ENCODE assay signal across 2 cellular contexts in genomic region chr10:61795147-61795546, GRCh38.
TF ChIP-seq lines count a peak whose summit lies in the region.

No MANE protein-coding gene starts in this region.

TF ChIP-seq in GM23338, 12 proteins besides CTCF, POLR2A, EP300 and RAD21 (continued from another document):
- TF ChIP-seq ZNF462 (CRISPR knock-in tag; IDR thresholded peaks at IDR 0.05) (no peak), CREB1 (CRISPR knock-in tag; IDR thresholded peaks at IDR 0.05; ENCODE audit: low read depth) (no peak), POLR2AphosphoS5 (IDR thresholded peaks at IDR 0.05; ENCODE audit: low read depth) (no peak), REST (IDR thresholded peaks at IDR 0.05; ENCODE audit: unreplicated experiment) (no peak), NANOG (IDR thresholded peaks at IDR 0.05; ENCODE audit: borderline replicate concordance) (no peak), JUNB (IDR thresholded peaks at IDR 0.05; ENCODE audit: unreplicated experiment) (no peak)

TF ChIP-seq in WTC11, 78 proteins besides CTCF, POLR2A, EP300 and RAD21 (continued from another document):
- TF ChIP-seq ZMAT4 (CRISPR knock-in tag; IDR thresholded peaks at IDR 0.05) (no peak), TEAD1 (CRISPR knock-in tag; IDR thresholded peaks at IDR 0.05) (no peak), CBFB (CRISPR knock-in tag; IDR thresholded peaks at IDR 0.05; ENCODE audit: low read depth) (no peak), ZSCAN18 (CRISPR knock-in tag; IDR thresholded peaks at IDR 0.05) (no peak), USF2 (CRISPR knock-in tag; IDR thresholded peaks at IDR 0.05) (no peak), EMX1 (CRISPR knock-in tag; IDR thresholded peaks at IDR 0.05) (no peak), NR2C2 (CRISPR knock-in tag; IDR thresholded peaks at IDR 0.05) (no peak), NR1H2 (CRISPR knock-in tag; IDR thresholded peaks at IDR 0.05) (no peak), ZNF396 (CRISPR knock-in tag; IDR thresholded peaks at IDR 0.05; ENCODE audit: borderline replicate concordance) (no peak), ATF3 (CRISPR knock-in tag; conservative IDR thresholded peaks at IDR 0.05) (no peak), FOXJ3 (CRISPR knock-in tag; IDR thresholded peaks at IDR 0.05; ENCODE audit: borderline replicate concordance) (no peak)
